8 cellular contexts compared by ENCODE assay signal in the genomic region with DNA sequence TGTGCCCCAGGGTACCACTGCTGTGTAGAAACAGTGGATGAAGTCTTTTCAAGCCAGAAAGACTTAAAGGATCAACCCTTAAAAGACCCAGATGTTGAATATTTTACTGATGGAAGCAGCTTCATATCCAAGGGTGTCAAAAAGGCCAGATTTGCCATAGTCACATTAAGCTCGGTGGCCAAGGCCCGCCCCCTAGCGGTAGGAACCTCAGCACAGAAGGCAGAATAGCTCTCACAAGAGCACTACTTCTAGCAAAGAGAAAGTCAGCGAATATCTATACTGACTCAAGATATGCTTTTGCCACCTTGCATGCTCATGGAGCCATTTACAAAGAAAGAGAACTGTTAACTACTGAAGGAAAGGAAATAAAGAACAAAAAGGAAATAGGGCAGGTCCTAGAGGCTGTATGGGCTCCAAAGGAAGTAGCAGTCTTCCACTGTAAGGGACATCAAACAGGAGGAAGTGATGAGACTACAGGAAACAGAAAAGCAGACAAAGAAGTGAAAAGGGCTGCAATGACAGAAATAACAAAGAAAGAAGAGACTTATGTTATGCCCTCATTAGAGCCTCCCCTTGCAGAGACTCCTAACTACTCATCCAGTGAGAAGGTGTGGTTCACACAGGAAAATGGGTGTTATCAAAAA.
A peak's percentile ranks its signal among the peaks of the same experiment; 100 is the strongest.
DNase-seq lines count a peak whose midpoint lies in the region; ATAC-seq, FAIRE-seq and TF ChIP-seq lines count a peak whose summit lies in the region.

No MANE protein-coding gene starts in this region.

- ATAC-seq in A549 (peak in 1 of 2 experiments; percentile 75; a peak in 3 of 6 replicates), HG02571 (IDR thresholded peaks at IDR 0.05; ENCODE audit: unreplicated experiment) (peak; percentile 57)
- peak; percentile 10 to 25 for ATAC-seq in activated T-cell treated with anti-CD3 and anti-CD28 coated beads, Interleukin-2, amount 50 U/mL, for 4 hours
- peak; percentile 72 for ATAC-seq in stimulated activated naive CD8-positive, alpha-beta T cell treated with anti-CD3 and anti-CD28 coated beads, Interleukin-15, amount 100 ng/mL, for 72 hours

- peak; percentile 24; the same call in 2 of the 3 replicates for TF ChIP-seq CTCF in A549 (IDR thresholded peaks at IDR 0.05)
- TF ChIP-seq CTCF in keratinocyte (optimal IDR thresholded peaks at IDR 0.05 in 1 of 3, IDR thresholded peaks at IDR 0.05 in 1 of 3, conservative IDR thresholded peaks at IDR 0.05 in 1 of 3; ENCODE audit: extremely low read depth in 1 of 3, insufficient read depth in 2 of 3, low read length in 3 of 3), result peak; percentile 21 to 48 (median 44)

- TF ChIP-seq EP300 in A549 (IDR thresholded peaks at IDR 0.05), result no peak

- DNase-seq in A549 (ENCODE audit: low read depth in 1 of 2, low spot score in 1 of 2) (peak in 1 of 2 experiments; percentile 34), GM04504 (ENCODE audit: low read depth) (peak; percentile 2), NCI-H1105 treated with DMSO at 0.1 percent for 48 hours (lab: John Stamatoyannopoulos, UW) (peak; percentile 45), keratinocyte (ENCODE audit: low read depth, low spot score) (no peak), NCI-H2029 (lab: John Stamatoyannopoulos, UW) (no peak)
- peak; percentile 13 for DNase-seq in activated T-cell treated with anti-CD3 and anti-CD28 coated beads, Interleukin-2, amount 50 U/mL, for 4 hours
- peak; percentile 36 to 59 for DNase-seq in stimulated activated naive CD8-positive, alpha-beta T cell treated with anti-CD3 and anti-CD28 coated beads, Interleukin-15, amount 100 ng/mL, for 72 hours

- dilution Hi-C loops in keratinocyte (cut with MboI; ENCODE audit: extremely low pct_ligation_motif_present, low sequenced_read_pairs), result no loop called here

- H3K27ac Mint-ChIP-seq in stimulated activated naive CD8-positive, alpha-beta T cell treated with anti-CD3 and anti-CD28 coated beads, Interleukin-15, amount 100 ng/mL, for 72 hours, result no peak overlapping the region

- FAIRE-seq in A549 (lab: Jason Lieb, UNC), result no peak
- no peak for FAIRE-seq in keratinocyte (lab: Jason Lieb, UNC)

- H3K36me3 Mint-ChIP-seq in activated T-cell treated with anti-CD3 and anti-CD28 coated beads, Interleukin-2, amount 50 U/mL, for 4 hours (ENCODE audit: insufficient read depth), result no peaks in the 10 kb centered on the region

- H3K27me3 Mint-ChIP-seq in activated T-cell treated with anti-CD3 and anti-CD28 coated beads, Interleukin-2, amount 50 U/mL, for 4 hours (ENCODE audit: low read depth), result no peaks in the 10 kb centered on the region
- H3K27me3 Mint-ChIP-seq in stimulated activated naive CD8-positive, alpha-beta T cell treated with anti-CD3 and anti-CD28 coated beads, Interleukin-15, amount 100 ng/mL, for 72 hours, result no peaks in the 10 kb centered on the region

- POLR2A ChIA-PET in A549 (lab: Yijun Ruan, JAX), result no interaction called here

- H3K27me3 ChIP-seq in keratinocyte (ENCODE audit: control insufficient read depth, extremely low read depth, insufficient read depth, low read length), result no peaks in the 10 kb centered on the region

- TF ChIP-seq POLR2A in A549 (IDR thresholded peaks at IDR 0.05; ENCODE audit: low read length), result no peak

- no peaks in the 10 kb centered on the region for H3K79me2 ChIP-seq in keratinocyte (ENCODE audit: control insufficient read depth, insufficient read depth, low read length)

- H3K9ac ChIP-seq in keratinocyte (ENCODE audit: control insufficient read depth, extremely low read depth, insufficient read depth, low read length), result no peak overlapping the region

- 13% methylated on average over 4 of the region's 4 CpGs for WGBS in A549 (ENCODE audit: missing lambda C conversion rate)

- no peaks in the 10 kb centered on the region for H3K9me1 ChIP-seq in keratinocyte (ENCODE audit: control insufficient read depth, extremely low read depth, insufficient read depth, low read length)

- H3K36me3 ChIP-seq in keratinocyte (ENCODE audit: control insufficient read depth in 2 of 2, extremely low read depth in 1 of 2, insufficient read depth in 2 of 2, low read length in 2 of 2), result no peaks in the 10 kb centered on the region

- no peaks in the 10 kb centered on the region for H4K20me1 ChIP-seq in keratinocyte (ENCODE audit: control insufficient read depth, extremely low read depth, insufficient read depth, low read length)

- H3K27ac ChIP-seq in A549 (no peak overlapping the region), keratinocyte (ENCODE audit: control insufficient read depth, insufficient read depth, low read length) (no peak overlapping the region)

- no peak overlapping the region for H2AFZ ChIP-seq in keratinocyte (ENCODE audit: control insufficient read depth, low read length)

- peaks cover 3% of the 10 kb centered on the region for H3K9me3 Mint-ChIP-seq in activated T-cell treated with anti-CD3 and anti-CD28 coated beads, Interleukin-2, amount 50 U/mL, for 4 hours
- peaks cover 0 to 5% of the 10 kb centered on the region in 2 donors for H3K9me3 Mint-ChIP-seq in stimulated activated naive CD8-positive, alpha-beta T cell treated with anti-CD3 and anti-CD28 coated beads, Interleukin-15, amount 100 ng/mL, for 72 hours

- TF ChIP-seq RAD21 in A549 (conservative IDR thresholded peaks at IDR 0.05 in 1 of 2, IDR thresholded peaks at IDR 0.05 in 1 of 2), result peak in 1 of 2 experiments; percentile 26; a peak in 3 of 5 replicates

- H3K4me2 ChIP-seq in A549 (no peak overlapping the region), keratinocyte (ENCODE audit: control insufficient read depth, extremely low read depth, insufficient read depth, low read depth, low read length) (no peak overlapping the region)

- H3K4me3 Mint-ChIP-seq in activated T-cell treated with anti-CD3 and anti-CD28 coated beads, Interleukin-2, amount 50 U/mL, for 4 hours, result no peak overlapping the region
- no peak overlapping the region for H3K4me3 Mint-ChIP-seq in stimulated activated naive CD8-positive, alpha-beta T cell treated with anti-CD3 and anti-CD28 coated beads, Interleukin-15, amount 100 ng/mL, for 72 hours

- H3K4me3 ChIP-seq in A549, result no peak overlapping the region
- H3K4me3 ChIP-seq in keratinocyte (ENCODE audit: control insufficient read depth in 2 of 3, extremely low read depth in 1 of 3, insufficient read depth in 2 of 3, low read depth in 1 of 3, low read length in 3 of 3), result no peak overlapping the region

- peaks cover 14% of the 10 kb centered on the region for H3K4me1 Mint-ChIP-seq in activated T-cell treated with anti-CD3 and anti-CD28 coated beads, Interleukin-2, amount 50 U/mL, for 4 hours (ENCODE audit: low read depth)
- peaks cover 23% of the 10 kb centered on the region for H3K4me1 Mint-ChIP-seq in stimulated activated naive CD8-positive, alpha-beta T cell treated with anti-CD3 and anti-CD28 coated beads, Interleukin-15, amount 100 ng/mL, for 72 hours

- CTCF ChIA-PET in A549 (lab: Yijun Ruan, JAX), result interaction anchor here (1.2 kb wide), 1 partner anchor 11 kb away, joined by 4 read pairs; no protein-coding TSS in a partner anchor

- H3K9me3 ChIP-seq in A549 (no peaks in the 10 kb centered on the region), keratinocyte (ENCODE audit: control insufficient read depth, low read depth, low read length) (no peaks in the 10 kb centered on the region)

- no peaks in the 10 kb centered on the region for H3K4me1 ChIP-seq in A549
- no peaks in the 10 kb centered on the region for H3K4me1 ChIP-seq in keratinocyte (ENCODE audit: control insufficient read depth, extremely low read depth, insufficient read depth, low read length)

TF ChIP-seq in A549, 52 proteins besides CTCF, POLR2A, EP300 and RAD21:
- no peak for TF ChIP-seq KDM5A (IDR thresholded peaks at IDR 0.05)
- TF ChIP-seq SMC3 (IDR thresholded peaks at IDR 0.05), result 0 out of 3 replicates have a peak, but pooled peaks have one; percentile 9

Comparison
In these comparisons a context has a peak if more than half of its experiments do, and no peak if none do; other contexts are left out.
1. DNase-seq: peak in GM04504 (single experiment), NCI-H1105 treated with DMSO at 0.1 percent for 48 hours (single experiment), activated T-cell treated with anti-CD3 and anti-CD28 coated beads, Interleukin-2, amount 50 U/mL, for 4 hours (single experiment) and stimulated activated naive CD8-positive, alpha-beta T cell treated with anti-CD3 and anti-CD28 coated beads, Interleukin-15, amount 100 ng/mL, for 72 hours (2 of 2); none in keratinocyte (single experiment) and NCI-H2029 (single experiment).